In the genomic region with DNA sequence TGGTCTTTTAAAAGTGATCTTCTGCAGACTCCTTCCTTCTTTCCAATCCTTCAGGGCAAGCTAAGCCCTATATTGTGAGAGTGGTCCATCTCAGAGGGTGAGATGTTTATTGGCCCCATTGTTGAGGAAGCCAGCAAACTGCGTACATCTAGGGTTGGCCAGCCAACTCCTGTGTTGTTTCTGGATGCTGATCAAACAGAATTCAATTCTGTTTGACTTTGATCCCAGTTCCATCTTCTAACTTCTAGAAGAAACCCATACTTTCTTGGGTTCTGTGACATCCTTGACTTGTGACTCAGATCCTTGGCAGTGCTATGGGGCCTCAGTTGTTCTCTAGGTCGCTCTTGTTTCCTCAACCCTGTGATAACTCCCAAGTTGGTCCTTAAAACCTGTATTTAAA, we compare ENCODE assay signal across 29 cellular contexts.
"Had no signal": no experiment of that assay in that cellular context is flagged by ENCODE, and none has a peak within 500 bp of the region (broad histone marks: within the 10 kb centered on the region; RNA-seq: fewer than 3 reads in every experiment).

No MANE protein-coding gene starts in this region.

- DNase-seq: activated CD4-positive, alpha-beta T cell treated with anti-CD3 and anti-CD28 coated beads, Interleukin-2, amount 10 ng/mL, durations not matched to agents 7 days and 5 days; activated CD4-positive, alpha-beta T cell treated with anti-CD3 and anti-CD28 coated beads, Interleukin-2, amount 50 U/mL, for 48 hours; activated CD8-positive, alpha-beta memory T cell treated with anti-CD3 and anti-CD28 coated beads, Interleukin-2, amount 50 U/mL, for 4 hours; activated effector memory CD4-positive, alpha-beta T cell treated with anti-CD3 and anti-CD28 coated beads, Interleukin-2, amount 50 U/mL, for 16 hours; activated naive CD4-positive, alpha-beta T cell; activated naive CD4-positive, alpha-beta T cell treated with anti-CD3 and anti-CD28 coated beads, Interleukin-2, amount 50 U/mL, for 16 hours; activated naive CD8-positive, alpha-beta T cell treated with anti-CD3 and anti-CD28 coated beads for 36 hours; activated T-cell treated with anti-CD3 and anti-CD28 coated beads, Interleukin-2, amount 50 U/mL, for 48 hours; amniotic stem cell; aorta; Karpas-422; KBM-7; MM.1S; MV-4-11; NCI-H1092; NCI-H1436 treated with DMSO at 0.1 percent for 48 hours; NCI-H1694 treated with DMSO at 0.1 percent for 48 hours; NCI-H2029; NCI-H510A; NCI-H526; NCI-H748 treated with DMSO at 0.1 percent for 48 hours; NK-92 treated with Interleukin-12 subunit alpha and Interleukin-12 subunit beta, amount 100 ng/mL, for 24 hours; PC-9; SIG-M5 had no signal

- H3K27me3 ChIP-seq: brain microvascular endothelial cell, cardiac muscle cell had no signal

- H3K27ac ChIP-seq: brain microvascular endothelial cell, cardiac muscle cell, PC-9, RWPE1 had no signal

- H3K4me3 ChIP-seq: cardiac muscle cell, PC-9 had no signal

- H3K36me3 ChIP-seq: brain microvascular endothelial cell, cardiac muscle cell had no signal

- FAIRE-seq: RCC 7860, TTC549 had no signal
